19 cellular contexts compared by ENCODE assay signal in genomic region chr17:75496005-75496404, GRCh38. TPM values are rescaled to one million over a fixed set of nuclear protein-coding genes. Genes with fewer than 3 reads are reported as not detected.
A peak's percentile ranks its signal among the peaks of the same experiment; 100 is the strongest.
DNase-seq lines count a peak whose midpoint lies in the region; ATAC-seq, FAIRE-seq and TF ChIP-seq lines count a peak whose summit lies in the region.
"Had no signal": no experiment of that assay in that cellular context is flagged by ENCODE, and none has a peak within 500 bp of the region (broad histone marks: within the 10 kb centered on the region; RNA-seq: fewer than 3 reads in every experiment).

No MANE protein-coding gene starts in this region.

- peak overlapping the region; percentile 62 for H3K27ac Mint-ChIP-seq in neural crest cell (ENCODE audit: unreplicated experiment)
- H3K27ac Mint-ChIP-seq: B cell; CD4-positive, alpha-beta T cell; HFFc6 had no signal

- in situ Hi-C loops in HepG2 (cut with HindIII; ENCODE audit: extremely low pct_ligation_motif_present, low pct_unique_long_range_greater_than_20kb): no loop called here

- WGBS in HepG2 (ENCODE audit: low lambda C conversion rate): 92% methylated on average over 9 of the region's 11 CpGs
- WGBS in right lobe of liver (ENCODE audit: insufficient coverage, low coverage, low lambda C conversion rate, missing lambda C conversion rate): 100% methylated on average over 1 of the region's 11 CpGs

- TF ChIP-seq CTCF in HepG2 (CRISPR knock-in tag; IDR thresholded peaks at IDR 0.05) (no peak), right lobe of liver (IDR thresholded peaks at IDR 0.05) (no peak), neural crest cell (conservative IDR thresholded peaks at IDR 0.05) (no peak)

- H3K9me3 ChIP-seq in HepG2 (ENCODE audit: low read length) (no peaks in the 10 kb centered on the region), right lobe of liver (no peaks in the 10 kb centered on the region)

- TF ChIP-seq EP300 in HepG2 (IDR thresholded peaks at IDR 0.05; ENCODE audit: low read depth in 2 of 2, low read length in 2 of 2) (no peak), HepG2 (CRISPR knock-in tag; IDR thresholded peaks at IDR 0.05; ENCODE audit: borderline replicate concordance) (no peak)

- no peak for ATAC-seq in HepG2
- no peak for ATAC-seq in right lobe of liver
- no peak for ATAC-seq in GM21423 (IDR thresholded peaks at IDR 0.05; ENCODE audit: unreplicated experiment)
- ATAC-seq: HCT116 had no signal

- no peak overlapping the region for H3K4me3 Mint-ChIP-seq in neural crest cell
- H3K4me3 Mint-ChIP-seq: B cell; CD4-positive, alpha-beta T cell; HFFc6 had no signal

- no peak overlapping the region for H2AFZ ChIP-seq in HepG2 (ENCODE audit: low read length)

- H3K27me3 ChIP-seq in HepG2 (ENCODE audit: control insufficient read depth in 1 of 2, insufficient read depth in 2 of 2, low read length in 2 of 2): no peaks in the 10 kb centered on the region
- no peaks in the 10 kb centered on the region for H3K27me3 ChIP-seq in right lobe of liver

- no peak for TF ChIP-seq RAD21 in HepG2 (CRISPR knock-in tag; IDR thresholded peaks at IDR 0.05)

- no peaks in the 10 kb centered on the region for H3K4me1 Mint-ChIP-seq in neural crest cell
- H3K4me1 Mint-ChIP-seq: B cell had no signal

- no peaks in the 10 kb centered on the region for H3K4me1 ChIP-seq in HepG2 (ENCODE audit: insufficient read depth, low read length)
- H3K4me1 ChIP-seq in right lobe of liver: no peaks in the 10 kb centered on the region

- H4K20me1 ChIP-seq in HepG2 (ENCODE audit: insufficient read depth, low read length): no peaks in the 10 kb centered on the region

- peaks cover 3% of the 10 kb centered on the region for H3K36me3 Mint-ChIP-seq in neural crest cell (ENCODE audit: low read depth)

- DNase-seq in HepG2 (ENCODE audit: low spot score) (no peak), right lobe of liver (no peak), HTR-8/SVneo (ENCODE audit: insufficient read length, low spot score) (no peak), neural crest cell (ENCODE audit: low read depth, low spot score) (no peak)
- DNase-seq in activated CD4-positive, CD25-positive, alpha-beta regulatory T cell (lab: John Stamatoyannopoulos, UW): no peak
- DNase-seq in activated naive CD4-positive, alpha-beta T cell treated with Interleukin-2 at 50 U/mL for 16 hours: no peak
- DNase-seq: CD4-positive, alpha-beta T cell; DMS153; DMS79 treated with DMSO at 0.1 percent for 48 hours; GF-D8; GOT3; H7; HFFc6 had no signal

- TF ChIP-seq POLR2A in HepG2 (IDR thresholded peaks at IDR 0.05; ENCODE audit: insufficient read depth in 1 of 2, low read depth in 2 of 2, low read length in 2 of 2): no peak
- TF ChIP-seq POLR2A in right lobe of liver (IDR thresholded peaks at IDR 0.05): no peak

- no peaks in the 10 kb centered on the region for H3K9me3 Mint-ChIP-seq in neural crest cell
- H3K9me3 Mint-ChIP-seq: CD4-positive, alpha-beta T cell; HFFc6 had no signal

- H3K27ac ChIP-seq in HepG2 (ENCODE audit: extremely low read length, insufficient read depth, low read length): no peak overlapping the region
- no peak overlapping the region for H3K27ac ChIP-seq in right lobe of liver
- H3K27ac ChIP-seq: C4-2B, HL-60 had no signal

- FAIRE-seq in HepG2 (lab: Jason Lieb, UNC) (no peak), HTR-8/SVneo (lab: Jason Lieb, UNC) (peak; percentile 40)

- H3K9ac ChIP-seq in HepG2 (ENCODE audit: insufficient read depth, low read depth, low read length): no peak overlapping the region

- no peak overlapping the region for H3K4me2 ChIP-seq in HepG2 (ENCODE audit: low read depth, low read length)

- POLR2A ChIA-PET in HepG2 (lab: Yijun Ruan, JAX): no interaction called here

- no peaks in the 10 kb centered on the region for H3K27me3 Mint-ChIP-seq in neural crest cell (ENCODE audit: low read depth)
- H3K27me3 Mint-ChIP-seq: B cell; CD4-positive, alpha-beta T cell had no signal

- no TSS peak for BruUV-seq in HepG2 (replicated peaks; lab: Mats Ljungman, UMichigan)

- intact Hi-C loops in HepG2 (cut with micrococcal nuclease; ENCODE audit: unreplicated experiment) (no loop called here), right lobe of liver (cut with DNase I) (no loop called here)

- CTCF ChIA-PET in HepG2 (lab: Yijun Ruan, JAX; ENCODE audit: low intra/inter-chr PET ratio, low total read pairs): no interaction called here

- H3K36me3 ChIP-seq in HepG2 (replicated peaks in 1 of 2; ENCODE audit: control insufficient read depth in 1 of 2, insufficient read depth in 2 of 2, low read length in 2 of 2) (peaks cover 59 to 81% of the 10 kb centered on the region in 2 experiments), right lobe of liver (peaks cover 0 to 28% (median 7%) of the 10 kb centered on the region in 4 donors)

- H3K4me3 ChIP-seq in HepG2 (replicated peaks in 1 of 3; ENCODE audit: insufficient read depth in 1 of 3, low read depth in 2 of 3, low read length in 3 of 3) (no peak overlapping the region), right lobe of liver (no peak overlapping the region)

- no peaks in the 10 kb centered on the region for H3K79me2 ChIP-seq in HepG2 (ENCODE audit: insufficient read depth, low read length)

RNA-seq across cellular contexts. Expression of gene CASKIN2, which starts 19.3 kb away (rescaled TPM):
- 5.2 and 10.6 TPM in 2 replicates for total RNA-seq in HepG2 (2016; rRNA removed; fragmentation: Illumina TruSeq; extraction: Trizol)
- 1.5 and 1.8 TPM in 2 replicates for total RNA-seq in HepG2 (2016; cell fraction: cytosol; rRNA removed; fragmentation: Illumina TruSeq; extraction: Trizol; ENCODE audit: low read depth)
- total RNA-seq in HepG2 (2016; cell fraction: insoluble cytoplasmic fraction; rRNA removed; fragmentation: Illumina TruSeq; extraction: Trizol): 4.9 and 7.5 TPM in 2 replicates
- 3.4 and 4.1 TPM in 2 replicates for total RNA-seq in HepG2 (2016; cell fraction: membrane; rRNA removed; fragmentation: Illumina TruSeq; extraction: Trizol)
- total RNA-seq in HepG2 (2016; cell fraction: nucleus; rRNA removed; fragmentation: Illumina TruSeq; extraction: Trizol): 6.8 and 8.0 TPM in 2 replicates
- polyA plus RNA-seq in HepG2 (2011; rRNA removed): 6.8 and 7.8 TPM in 2 replicates
- 1.9 and 2.2 TPM in 2 replicates for polyA plus RNA-seq in HepG2 (2011; cell fraction: cytosol; rRNA removed)
- 23.6 and 26.5 TPM in 2 replicates for polyA plus RNA-seq in HepG2 (2011; cell fraction: nucleus; rRNA removed)
- polyA plus RNA-seq in HepG2 (2012): 6.2 and 9.6 TPM in 2 replicates
- 0.61 and 0.68 TPM in 2 replicates for polyA plus RNA-seq in HepG2 (2016; cell fraction: cytosol; fragmentation: Illumina TruSeq; extraction: Trizol; ENCODE audit: low read depth)
- polyA plus RNA-seq in HepG2 (2016; cell fraction: insoluble cytoplasmic fraction; fragmentation: Illumina TruSeq; extraction: Trizol; ENCODE audit: low read depth): 4.4 and 7.0 TPM in 2 replicates
- 1.6 and 1.8 TPM in 2 replicates for polyA plus RNA-seq in HepG2 (2016; cell fraction: membrane; fragmentation: Illumina TruSeq; extraction: Trizol; ENCODE audit: low read depth)
- polyA plus RNA-seq in HepG2 (2016; cell fraction: nucleus; fragmentation: Illumina TruSeq; extraction: Trizol; ENCODE audit: insufficient read depth, low read depth): 16.3 and 16.6 TPM in 2 replicates
- polyA minus RNA-seq in HepG2 (2011; rRNA and poly(A)+ RNA removed; ENCODE audit: low replicate concordance): 11.8 and 14.9 TPM in 2 replicates
- 4.9 and 5.0 TPM in 2 replicates for polyA minus RNA-seq in HepG2 (2011; cell fraction: cytosol; rRNA and poly(A)+ RNA removed)
- 17.0 and 20.4 TPM in 2 replicates for polyA minus RNA-seq in HepG2 (2011; cell fraction: nucleus; rRNA and poly(A)+ RNA removed)
- 10 to 100 TPM in 4 of 6 experiments, 1 to 10 TPM in 2; 9.0 to 26.0 (median 12.0) TPM for total RNA-seq in right lobe of liver
- total RNA-seq in neural crest cell: 42.3 and 44.5 TPM in 2 replicates

RNA-seq across cellular contexts. Expression of gene TSEN54, which starts 20.3 kb away (rescaled TPM):
- 43.6 and 62.9 TPM in 2 replicates for total RNA-seq in HepG2 (2016; rRNA removed; fragmentation: Illumina TruSeq; extraction: Trizol)
- 20.6 and 23.0 TPM in 2 replicates for total RNA-seq in HepG2 (2016; cell fraction: cytosol; rRNA removed; fragmentation: Illumina TruSeq; extraction: Trizol; ENCODE audit: low read depth)
- 44.0 and 64.1 TPM in 2 replicates for total RNA-seq in HepG2 (2016; cell fraction: insoluble cytoplasmic fraction; rRNA removed; fragmentation: Illumina TruSeq; extraction: Trizol)
- total RNA-seq in HepG2 (2016; cell fraction: membrane; rRNA removed; fragmentation: Illumina TruSeq; extraction: Trizol): 44.5 and 45.0 TPM in 2 replicates
- total RNA-seq in HepG2 (2016; cell fraction: nucleus; rRNA removed; fragmentation: Illumina TruSeq; extraction: Trizol): 39.9 and 48.4 TPM in 2 replicates
- polyA plus RNA-seq in HepG2 (2011; rRNA removed): 63.3 and 64.4 TPM in 2 replicates
- 36.2 and 47.1 TPM in 2 replicates for polyA plus RNA-seq in HepG2 (2011; cell fraction: cytosol; rRNA removed)
- polyA plus RNA-seq in HepG2 (2011; cell fraction: nucleus; rRNA removed): 87.7 and 89.1 TPM in 2 replicates
- 22.1 and 34.4 TPM in 2 replicates for polyA plus RNA-seq in HepG2 (2012)
- polyA plus RNA-seq in HepG2 (2016; cell fraction: cytosol; fragmentation: Illumina TruSeq; extraction: Trizol; ENCODE audit: low read depth): 20.4 and 20.5 TPM in 2 replicates
- 37.7 and 50.5 TPM in 2 replicates for polyA plus RNA-seq in HepG2 (2016; cell fraction: insoluble cytoplasmic fraction; fragmentation: Illumina TruSeq; extraction: Trizol; ENCODE audit: low read depth)
- polyA plus RNA-seq in HepG2 (2016; cell fraction: membrane; fragmentation: Illumina TruSeq; extraction: Trizol; ENCODE audit: low read depth): 30.9 and 35.9 TPM in 2 replicates
- 108 and 110 TPM in 2 replicates for polyA plus RNA-seq in HepG2 (2016; cell fraction: nucleus; fragmentation: Illumina TruSeq; extraction: Trizol; ENCODE audit: insufficient read depth, low read depth)
- 56.0 and 95.0 TPM in 2 replicates for polyA minus RNA-seq in HepG2 (2011; rRNA and poly(A)+ RNA removed; ENCODE audit: low replicate concordance)
- polyA minus RNA-seq in HepG2 (2011; cell fraction: cytosol; rRNA and poly(A)+ RNA removed): 11.3 and 14.0 TPM in 2 replicates
- 13.9 and 15.5 TPM in 2 replicates for polyA minus RNA-seq in HepG2 (2011; cell fraction: nucleus; rRNA and poly(A)+ RNA removed)
- total RNA-seq in right lobe of liver: 10 to 100 TPM in 4 of 6 experiments, 1 to 10 TPM in 2; 8.5 to 13.6 (median 10.2) TPM
- total RNA-seq in neural crest cell: 48.1 and 49.0 TPM in 2 replicates

RNA-seq across cellular contexts. Expression of gene LLGL2, which starts 29.5 kb away (rescaled TPM):
- total RNA-seq in HepG2 (2016; rRNA removed; fragmentation: Illumina TruSeq; extraction: Trizol) (53.9 and 86.7 TPM in 2 replicates), right lobe of liver (10 to 100 TPM; 32.8 to 71.4 (median 44.6) TPM), neural crest cell (3.4 and 4.3 TPM in 2 replicates)
- 27.2 and 32.8 TPM in 2 replicates for total RNA-seq in HepG2 (2016; cell fraction: cytosol; rRNA removed; fragmentation: Illumina TruSeq; extraction: Trizol; ENCODE audit: low read depth)
- total RNA-seq in HepG2 (2016; cell fraction: insoluble cytoplasmic fraction; rRNA removed; fragmentation: Illumina TruSeq; extraction: Trizol): 51.9 and 87.2 TPM in 2 replicates
- 45.8 and 50.7 TPM in 2 replicates for total RNA-seq in HepG2 (2016; cell fraction: membrane; rRNA removed; fragmentation: Illumina TruSeq; extraction: Trizol)
- total RNA-seq in HepG2 (2016; cell fraction: nucleus; rRNA removed; fragmentation: Illumina TruSeq; extraction: Trizol): 72.1 and 85.8 TPM in 2 replicates
- polyA plus RNA-seq in HepG2 (2011; rRNA removed): 83.0 and 109 TPM in 2 replicates
- 40.2 and 67.1 TPM in 2 replicates for polyA plus RNA-seq in HepG2 (2011; cell fraction: cytosol; rRNA removed)
- polyA plus RNA-seq in HepG2 (2011; cell fraction: nucleus; rRNA removed): 384 and 448 TPM in 2 replicates
- polyA plus RNA-seq in HepG2 (2012): 33.3 and 59.5 TPM in 2 replicates
- polyA plus RNA-seq in HepG2 (2016; cell fraction: cytosol; fragmentation: Illumina TruSeq; extraction: Trizol; ENCODE audit: low read depth): 23.2 and 28.1 TPM in 2 replicates
- 41.6 and 52.9 TPM in 2 replicates for polyA plus RNA-seq in HepG2 (2016; cell fraction: insoluble cytoplasmic fraction; fragmentation: Illumina TruSeq; extraction: Trizol; ENCODE audit: low read depth)
- 32.5 and 33.0 TPM in 2 replicates for polyA plus RNA-seq in HepG2 (2016; cell fraction: membrane; fragmentation: Illumina TruSeq; extraction: Trizol; ENCODE audit: low read depth)
- polyA plus RNA-seq in HepG2 (2016; cell fraction: nucleus; fragmentation: Illumina TruSeq; extraction: Trizol; ENCODE audit: insufficient read depth, low read depth): 204 and 230 TPM in 2 replicates
- 30.9 and 126 TPM in 2 replicates for polyA minus RNA-seq in HepG2 (2011; rRNA and poly(A)+ RNA removed; ENCODE audit: low replicate concordance)
- polyA minus RNA-seq in HepG2 (2011; cell fraction: cytosol; rRNA and poly(A)+ RNA removed): 30.6 and 31.7 TPM in 2 replicates
- 79.4 and 86.0 TPM in 2 replicates for polyA minus RNA-seq in HepG2 (2011; cell fraction: nucleus; rRNA and poly(A)+ RNA removed)
- total RNA-seq: HT1080 had no signal

RNA-seq across cellular contexts. Expression of gene TMEM94, which starts 39.6 kb away (rescaled TPM):
- total RNA-seq in HepG2 (2016; rRNA removed; fragmentation: Illumina TruSeq; extraction: Trizol): 20.8 and 32.6 TPM in 2 replicates
- total RNA-seq in HepG2 (2016; cell fraction: cytosol; rRNA removed; fragmentation: Illumina TruSeq; extraction: Trizol; ENCODE audit: low read depth): 26.4 and 26.9 TPM in 2 replicates
- total RNA-seq in HepG2 (2016; cell fraction: insoluble cytoplasmic fraction; rRNA removed; fragmentation: Illumina TruSeq; extraction: Trizol): 17.2 and 32.1 TPM in 2 replicates
- total RNA-seq in HepG2 (2016; cell fraction: membrane; rRNA removed; fragmentation: Illumina TruSeq; extraction: Trizol): 23.6 and 28.5 TPM in 2 replicates
- total RNA-seq in HepG2 (2016; cell fraction: nucleus; rRNA removed; fragmentation: Illumina TruSeq; extraction: Trizol): 32.2 and 37.2 TPM in 2 replicates
- 134 and 150 TPM in 2 replicates for polyA plus RNA-seq in HepG2 (2011; rRNA removed)
- polyA plus RNA-seq in HepG2 (2011; cell fraction: cytosol; rRNA removed): 37.1 and 46.4 TPM in 2 replicates
- polyA plus RNA-seq in HepG2 (2011; cell fraction: nucleus; rRNA removed): 1,312 and 1,888 TPM in 2 replicates
- polyA plus RNA-seq in HepG2 (2012): 125 and 137 TPM in 2 replicates
- 5.0 and 5.4 TPM in 2 replicates for polyA plus RNA-seq in HepG2 (2016; cell fraction: cytosol; fragmentation: Illumina TruSeq; extraction: Trizol; ENCODE audit: low read depth)
- polyA plus RNA-seq in HepG2 (2016; cell fraction: insoluble cytoplasmic fraction; fragmentation: Illumina TruSeq; extraction: Trizol; ENCODE audit: low read depth): 15.7 and 19.0 TPM in 2 replicates
- 16.7 and 22.4 TPM in 2 replicates for polyA plus RNA-seq in HepG2 (2016; cell fraction: membrane; fragmentation: Illumina TruSeq; extraction: Trizol; ENCODE audit: low read depth)
- polyA plus RNA-seq in HepG2 (2016; cell fraction: nucleus; fragmentation: Illumina TruSeq; extraction: Trizol; ENCODE audit: insufficient read depth, low read depth): 121 and 131 TPM in 2 replicates
- polyA minus RNA-seq in HepG2 (2011; rRNA and poly(A)+ RNA removed; ENCODE audit: low replicate concordance): 36.2 and 133 TPM in 2 replicates
- 52.6 and 54.1 TPM in 2 replicates for polyA minus RNA-seq in HepG2 (2011; cell fraction: cytosol; rRNA and poly(A)+ RNA removed)
- 148 and 161 TPM in 2 replicates for polyA minus RNA-seq in HepG2 (2011; cell fraction: nucleus; rRNA and poly(A)+ RNA removed)
- total RNA-seq in right lobe of liver: 10 to 100 TPM; 24.2 to 47.1 (median 29.6) TPM
- 117 and 131 TPM in 2 replicates for total RNA-seq in neural crest cell
